In genomic region chr13:95246292-95247082, GRCh38 we compare ENCODE assay signal across 1 cellular context.
TF ChIP-seq lines count a peak whose summit lies in the region.

No MANE protein-coding gene starts in this region.

TF ChIP-seq in HepG2, 621 proteins besides CTCF, POLR2A, EP300 and RAD21:
- 0 out of 2 replicates have a peak, but pooled peaks have one; percentile 11 for TF ChIP-seq HNF4A (CRISPR knock-in tag; IDR thresholded peaks at IDR 0.05)
- no peak for TF ChIP-seq NFE2L1 (CRISPR knock-in tag; IDR thresholded peaks at IDR 0.05; ENCODE audit: borderline replicate concordance)
TF ChIP-seq in HepG2: peak in this region for 1.
